ENCODE assay signal across 13 cellular contexts in the genomic region with DNA sequence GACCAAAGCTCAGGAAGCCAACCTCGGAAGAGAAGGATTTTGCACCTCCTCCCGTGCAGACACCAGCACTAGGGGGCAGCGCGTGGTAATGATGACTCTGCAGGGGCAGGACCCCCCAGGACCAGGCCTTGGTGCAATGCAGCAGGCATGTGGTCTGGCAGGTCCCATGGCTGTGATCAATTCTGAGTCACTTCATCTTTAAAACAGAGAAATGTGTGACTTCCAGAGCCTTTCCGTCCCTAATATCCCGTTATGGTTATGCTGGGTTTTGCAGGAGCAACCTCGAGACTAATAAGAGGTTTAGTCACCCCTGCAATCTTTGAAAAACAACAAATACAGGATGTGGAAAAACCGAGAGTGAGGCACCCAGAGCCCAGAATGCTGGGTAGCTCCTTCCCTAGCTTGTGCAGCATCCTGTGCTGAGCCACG. TPM values are rescaled to one million over a fixed set of nuclear protein-coding genes. Genes with fewer than 3 reads are reported as not detected.
DNase-seq lines count a peak whose midpoint lies in the region; ATAC-seq, FAIRE-seq and TF ChIP-seq lines count a peak whose summit lies in the region.
"Had no signal": no experiment of that assay in that cellular context is flagged by ENCODE, and none has a peak within 500 bp of the region (broad histone marks: within the 10 kb centered on the region; RNA-seq: fewer than 3 reads in every experiment).

No MANE protein-coding gene starts in this region.

- FAIRE-seq in GM12892 (lab: Jason Lieb, UNC) = no peak
- FAIRE-seq: small intestine had no signal

- peaks cover 5 to 20% of the 10 kb centered on the region in 2 donors for H3K9me3 Mint-ChIP-seq in stimulated activated naive CD8-positive, alpha-beta T cell treated with anti-CD3 and anti-CD28 coated beads, Interleukin-15, amount 100 ng/mL, for 72 hours

- H3K4me3 Mint-ChIP-seq in stimulated activated naive CD8-positive, alpha-beta T cell treated with anti-CD3 and anti-CD28 coated beads, Interleukin-15, amount 100 ng/mL, for 72 hours = no peak overlapping the region

- H3K4me1 Mint-ChIP-seq in stimulated activated naive CD8-positive, alpha-beta T cell treated with anti-CD3 and anti-CD28 coated beads, Interleukin-15, amount 100 ng/mL, for 72 hours = no peaks in the 10 kb centered on the region

- no peak for ATAC-seq in stimulated activated naive CD8-positive, alpha-beta T cell treated with anti-CD3 and anti-CD28 coated beads, Interleukin-15, amount 100 ng/mL, for 72 hours

- H3K27ac Mint-ChIP-seq in stimulated activated naive CD8-positive, alpha-beta T cell treated with anti-CD3 and anti-CD28 coated beads, Interleukin-15, amount 100 ng/mL, for 72 hours = no peak overlapping the region

- TF ChIP-seq POLR2A in NB4 (IDR thresholded peaks at IDR 0.05; ENCODE audit: extremely low read depth, insufficient read length) = no peak
- TF ChIP-seq POLR2A in GM12892 (IDR thresholded peaks at IDR 0.05; ENCODE audit: low read depth, low read length) = no peak

- no peaks in the 10 kb centered on the region for H3K27me3 Mint-ChIP-seq in stimulated activated naive CD8-positive, alpha-beta T cell treated with anti-CD3 and anti-CD28 coated beads, Interleukin-15, amount 100 ng/mL, for 72 hours

- peak; percentile 72 for DNase-seq in GM03348 (ENCODE audit: low spot score)
- DNase-seq in NB4 (ENCODE audit: low read depth) = no peak
- DNase-seq in epithelial cell of proximal tubule (ENCODE audit: low read depth) = no peak
- DNase-seq in retinal pigment epithelial cell (ENCODE audit: low read depth) = peak; percentile 62
- DNase-seq in midbrain (lab: John Stamatoyannopoulos, UW) = no peak
- no peak for DNase-seq in stimulated activated naive CD8-positive, alpha-beta T cell treated with anti-CD3 and anti-CD28 coated beads, Interleukin-15, amount 100 ng/mL, for 72 hours
- DNase-seq in NCI-H2227 (lab: John Stamatoyannopoulos, UW; ENCODE audit: unreplicated experiment) = no peak
- DNase-seq in GM12892 (ENCODE audit: insufficient read length) = no peak
- DNase-seq: NCI-H524, small intestine had no signal

- TF ChIP-seq CTCF in NB4 (IDR thresholded peaks at IDR 0.05; ENCODE audit: low read depth, low read length) = peak; percentile 13
- TF ChIP-seq CTCF in epithelial cell of proximal tubule (conservative IDR thresholded peaks at IDR 0.05; ENCODE audit: low read depth, low read length) = peak; percentile 38
- TF ChIP-seq CTCF in retinal pigment epithelial cell (conservative IDR thresholded peaks at IDR 0.05; ENCODE audit: low read depth, low read length) = peak; percentile 52

- H3K4me3 ChIP-seq in NB4 (ENCODE audit: low read depth, low read length) (no peak overlapping the region), epithelial cell of proximal tubule (ENCODE audit: low read depth, low read length) (no peak overlapping the region), retinal pigment epithelial cell (ENCODE audit: low read length) (no peak overlapping the region)
- H3K4me3 ChIP-seq: ascending aorta had no signal

RNA-seq across cellular contexts. Expression of a gene that starts 30.2 kb away (rescaled TPM):
- total RNA-seq in epithelial cell of proximal tubule = not detected in 2 replicates
- polyA plus RNA-seq in GM12892 (2012; ENCODE audit: missing spikeins) = not detected
- total RNA-seq: ascending aorta, G401, mononuclear cell had no signal

Comparison
In these comparisons a context has a peak if more than half of its experiments do, and no peak if none do; other contexts are left out.
1. DNase-seq: peak in GM03348 (single experiment) and retinal pigment epithelial cell (single experiment); none in NB4 (single experiment), epithelial cell of proximal tubule (single experiment), midbrain (single experiment), stimulated activated naive CD8-positive, alpha-beta T cell treated with anti-CD3 and anti-CD28 coated beads, Interleukin-15, amount 100 ng/mL, for 72 hours (0 of 2), NCI-H2227 (single experiment) and GM12892 (single experiment).
2. Peak in every context shown above with its lines, with median percentiles within 50 percentile points of each other: CTCF ChIP-seq.